15 cellular contexts compared by ENCODE assay signal in genomic region chr5:173498286-173498685, GRCh38.
A peak's percentile ranks its signal among the peaks of the same experiment; 100 is the strongest.
DNase-seq lines count a peak whose midpoint lies in the region; ATAC-seq and TF ChIP-seq lines count a peak whose summit lies in the region.
"Had no signal": no experiment of that assay in that cellular context is flagged by ENCODE, and none has a peak within 500 bp of the region (broad histone marks: within the 10 kb centered on the region; RNA-seq: fewer than 3 reads in every experiment).

No MANE protein-coding gene starts in this region.

- H2BK12ac ChIP-seq in trophoblast cell (ENCODE audit: low read length), result no peak overlapping the region

- H2AK5ac ChIP-seq in trophoblast cell (ENCODE audit: low read length), result no peak overlapping the region

- no peak overlapping the region for H3K4me2 ChIP-seq in trophoblast cell (ENCODE audit: low read length)

- no peaks in the 10 kb centered on the region for H3K79me1 ChIP-seq in trophoblast cell (ENCODE audit: low read length)

- no peak overlapping the region for H3K4ac ChIP-seq in trophoblast cell (ENCODE audit: low read depth, low read length)

- H4K12ac ChIP-seq in trophoblast cell (ENCODE audit: low read depth, low read length), result no peak overlapping the region

- no peak overlapping the region for H3K9ac ChIP-seq in trophoblast cell (ENCODE audit: low read length)

- H4K8ac ChIP-seq in trophoblast cell (ENCODE audit: low read depth, low read length), result no peak overlapping the region

- H3K79me2 ChIP-seq in trophoblast cell (ENCODE audit: control insufficient read depth, insufficient read depth, low read length, poor library complexity), result no peaks in the 10 kb centered on the region

- H3K4me1 ChIP-seq in trophoblast cell (ENCODE audit: control insufficient read depth in 1 of 2, insufficient read depth in 2 of 2, low read length in 2 of 2), result peaks cover 2 to 8% of the 10 kb centered on the region in 2 experiments
- no peaks in the 10 kb centered on the region for H3K4me1 ChIP-seq in foreskin keratinocyte

- peak; percentile 84 for DNase-seq in AG20443 (ENCODE audit: low spot score)
- DNase-seq in SW480 (ENCODE audit: low spot score), result peak; percentile 46
- DNase-seq in foreskin fibroblast, result peak; percentile 66 to 78
- DNase-seq in trophoblast cell, result peak; percentile 79 to 88
- no peak for DNase-seq in foreskin keratinocyte
- no peak for DNase-seq in activated naive CD4-positive, alpha-beta T cell treated with anti-CD3 and anti-CD28 coated beads, Interleukin-2, amount 50 U/mL, for 16 hours
- no peak for DNase-seq in stimulated activated CD4-positive, alpha-beta T cell treated with anti-CD3 and anti-CD28 coated beads, Interleukin-4, amount 100 ng/mL, for 4 hours
- no peak for DNase-seq in COLO668 (lab: John Stamatoyannopoulos, UW; ENCODE audit: unreplicated experiment)
- DNase-seq: activated CD4-positive, alpha-beta T cell treated with anti-CD3 and anti-CD28 coated beads for 36 hours; activated gamma-delta T cell treated with Interleukin-2 at 50 U/mL for 16 hours; CD4-positive, alpha-beta T cell; NCI-H345; SHP77 treated with DMSO at 0.1 percent for 48 hours; small intestine had no signal

- H3K4me3 ChIP-seq in foreskin fibroblast (ENCODE audit: low read depth in 1 of 2, low read length in 2 of 2), result no peak overlapping the region
- no peak overlapping the region for H3K4me3 ChIP-seq in trophoblast cell (ENCODE audit: low read depth, low read length)
- H3K4me3 ChIP-seq: K562 had no signal

- no peak for TF ChIP-seq CTCF in foreskin fibroblast (IDR thresholded peaks at IDR 0.05; ENCODE audit: low read depth, low read length)
- no peak for TF ChIP-seq CTCF in foreskin keratinocyte (conservative IDR thresholded peaks at IDR 0.05)

- H3K14ac ChIP-seq in trophoblast cell (ENCODE audit: low read length), result no peak overlapping the region

- H3K27me3 ChIP-seq in trophoblast cell (ENCODE audit: insufficient read depth, low read length) (no peaks in the 10 kb centered on the region), foreskin keratinocyte (peaks cover 11% of the 10 kb centered on the region)

- H3K9me3 ChIP-seq in trophoblast cell (ENCODE audit: insufficient read depth, low read depth, low read length), result peaks cover 1% of the 10 kb centered on the region

- ATAC-seq in foreskin keratinocyte, result no peak
- ATAC-seq: activated CD4-positive, alpha-beta T cell treated with anti-CD3 and anti-CD28 coated beads for 36 hours had no signal

- H3K18ac ChIP-seq in trophoblast cell (ENCODE audit: low read length), result no peak overlapping the region

- no CpG with 5 or more reads among the region's 9 CpGs for WGBS in trophoblast cell (ENCODE audit: extremely low coverage, insufficient coverage, insufficient read length)

- H3K27ac ChIP-seq in trophoblast cell (ENCODE audit: low read depth, low read length) (no peak overlapping the region), foreskin keratinocyte (no peak overlapping the region)

- H3K36me3 ChIP-seq in trophoblast cell (ENCODE audit: control insufficient read depth in 1 of 2, insufficient read depth in 2 of 2, low read length in 2 of 2), result no peaks in the 10 kb centered on the region

- no peak overlapping the region for H2BK5ac ChIP-seq in trophoblast cell (ENCODE audit: low read depth, low read length, poor library complexity)

- no peak overlapping the region for H2BK120ac ChIP-seq in trophoblast cell (ENCODE audit: insufficient read depth, low read length, poor library complexity)

- no peak overlapping the region for H3K23ac ChIP-seq in trophoblast cell (ENCODE audit: low read length)

- no peak overlapping the region for H2AFZ ChIP-seq in trophoblast cell (ENCODE audit: insufficient read depth, low read length, poor library complexity)

- no peak overlapping the region for H4K91ac ChIP-seq in trophoblast cell (ENCODE audit: low read depth, low read length)

Comparison
In these comparisons a context has a peak if more than half of its experiments do, and no peak if none do; other contexts are left out.
1. DNase-seq: peak in AG20443 (single experiment), SW480 (single experiment), foreskin fibroblast (2 of 2) and trophoblast cell (2 of 2); none in foreskin keratinocyte (0 of 2), activated naive CD4-positive, alpha-beta T cell treated with anti-CD3 and anti-CD28 coated beads, Interleukin-2, amount 50 U/mL, for 16 hours (single experiment), stimulated activated CD4-positive, alpha-beta T cell treated with anti-CD3 and anti-CD28 coated beads, Interleukin-4, amount 100 ng/mL, for 4 hours (0 of 2) and COLO668 (single experiment).